In the genomic region with DNA sequence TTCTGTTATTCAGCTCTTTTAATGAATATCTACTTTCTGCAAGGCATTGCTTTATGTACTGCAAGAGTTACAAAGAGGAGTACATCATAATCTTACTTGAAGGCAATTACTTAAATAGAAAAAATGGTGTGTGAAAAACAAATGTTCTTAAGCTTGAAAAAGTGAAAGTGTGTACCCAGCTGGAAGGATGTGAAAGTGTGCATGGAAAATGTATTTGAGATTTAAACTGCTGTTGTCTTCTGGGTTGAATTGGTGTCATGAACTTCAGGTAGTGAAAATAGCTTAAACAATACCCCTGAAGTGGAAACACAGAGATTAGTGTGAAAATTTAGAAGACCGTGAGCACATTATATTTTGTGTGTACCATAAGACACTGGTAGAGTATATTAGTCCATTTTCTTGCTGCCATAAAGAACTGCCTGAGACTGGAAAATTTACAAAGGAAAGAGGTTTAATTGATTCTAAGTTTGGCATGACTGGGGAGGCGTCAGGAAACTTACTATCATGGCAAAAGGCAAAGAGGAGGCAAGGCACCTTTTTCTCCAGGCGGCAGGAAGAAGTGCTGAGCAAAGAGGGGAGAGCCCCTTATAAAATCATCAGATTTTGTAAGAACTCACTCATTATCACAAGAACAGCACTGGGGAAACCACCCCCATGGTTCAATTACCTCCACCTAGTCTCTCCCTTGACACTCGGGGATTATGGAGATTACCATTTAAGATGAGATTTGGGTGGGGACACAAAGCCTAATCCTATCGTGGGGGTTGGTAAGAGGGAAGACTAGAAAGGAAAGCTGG, we compare ENCODE assay signal across 1 cellular context.
TF ChIP-seq lines count a peak whose summit lies in the region.

No MANE protein-coding gene starts in this region.

TF ChIP-seq in GM23338, 12 proteins besides CTCF, POLR2A, EP300 and RAD21 (continued from another document):
- TF ChIP-seq, protein P1, sequence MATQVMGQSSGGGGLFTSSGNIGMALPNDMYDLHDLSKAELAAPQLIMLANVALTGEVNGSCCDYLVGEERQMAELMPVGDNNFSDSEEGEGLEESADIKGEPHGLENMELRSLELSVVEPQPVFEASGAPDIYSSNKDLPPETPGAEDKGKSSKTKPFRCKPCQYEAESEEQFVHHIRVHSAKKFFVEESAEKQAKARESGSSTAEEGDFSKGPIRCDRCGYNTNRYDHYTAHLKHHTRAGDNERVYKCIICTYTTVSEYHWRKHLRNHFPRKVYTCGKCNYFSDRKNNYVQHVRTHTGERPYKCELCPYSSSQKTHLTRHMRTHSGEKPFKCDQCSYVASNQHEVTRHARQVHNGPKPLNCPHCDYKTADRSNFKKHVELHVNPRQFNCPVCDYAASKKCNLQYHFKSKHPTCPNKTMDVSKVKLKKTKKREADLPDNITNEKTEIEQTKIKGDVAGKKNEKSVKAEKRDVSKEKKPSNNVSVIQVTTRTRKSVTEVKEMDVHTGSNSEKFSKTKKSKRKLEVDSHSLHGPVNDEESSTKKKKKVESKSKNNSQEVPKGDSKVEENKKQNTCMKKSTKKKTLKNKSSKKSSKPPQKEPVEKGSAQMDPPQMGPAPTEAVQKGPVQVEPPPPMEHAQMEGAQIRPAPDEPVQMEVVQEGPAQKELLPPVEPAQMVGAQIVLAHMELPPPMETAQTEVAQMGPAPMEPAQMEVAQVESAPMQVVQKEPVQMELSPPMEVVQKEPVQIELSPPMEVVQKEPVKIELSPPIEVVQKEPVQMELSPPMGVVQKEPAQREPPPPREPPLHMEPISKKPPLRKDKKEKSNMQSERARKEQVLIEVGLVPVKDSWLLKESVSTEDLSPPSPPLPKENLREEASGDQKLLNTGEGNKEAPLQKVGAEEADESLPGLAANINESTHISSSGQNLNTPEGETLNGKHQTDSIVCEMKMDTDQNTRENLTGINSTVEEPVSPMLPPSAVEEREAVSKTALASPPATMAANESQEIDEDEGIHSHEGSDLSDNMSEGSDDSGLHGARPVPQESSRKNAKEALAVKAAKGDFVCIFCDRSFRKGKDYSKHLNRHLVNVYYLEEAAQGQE (IDR thresholded peaks at IDR 0.05; ENCODE audit: unreplicated experiment) = no peak
- TF ChIP-seq STAT1 (IDR thresholded peaks at IDR 0.05; ENCODE audit: unreplicated experiment) (no peak), ZNF462 (CRISPR knock-in tag; IDR thresholded peaks at IDR 0.05) (no peak), JUNB (IDR thresholded peaks at IDR 0.05; ENCODE audit: unreplicated experiment) (no peak), POLR2AphosphoS5 (IDR thresholded peaks at IDR 0.05; ENCODE audit: low read depth) (no peak), ETS1 (IDR thresholded peaks at IDR 0.05) (no peak), EZH2phosphoT487 (IDR thresholded peaks at IDR 0.05; ENCODE audit: unreplicated experiment) (no peak), NANOG (IDR thresholded peaks at IDR 0.05; ENCODE audit: borderline replicate concordance) (no peak), ZNF114 (CRISPR knock-in tag; IDR thresholded peaks at IDR 0.05) (no peak)
TF ChIP-seq in GM23338: peak in this region for 0.
